In the genomic region with DNA sequence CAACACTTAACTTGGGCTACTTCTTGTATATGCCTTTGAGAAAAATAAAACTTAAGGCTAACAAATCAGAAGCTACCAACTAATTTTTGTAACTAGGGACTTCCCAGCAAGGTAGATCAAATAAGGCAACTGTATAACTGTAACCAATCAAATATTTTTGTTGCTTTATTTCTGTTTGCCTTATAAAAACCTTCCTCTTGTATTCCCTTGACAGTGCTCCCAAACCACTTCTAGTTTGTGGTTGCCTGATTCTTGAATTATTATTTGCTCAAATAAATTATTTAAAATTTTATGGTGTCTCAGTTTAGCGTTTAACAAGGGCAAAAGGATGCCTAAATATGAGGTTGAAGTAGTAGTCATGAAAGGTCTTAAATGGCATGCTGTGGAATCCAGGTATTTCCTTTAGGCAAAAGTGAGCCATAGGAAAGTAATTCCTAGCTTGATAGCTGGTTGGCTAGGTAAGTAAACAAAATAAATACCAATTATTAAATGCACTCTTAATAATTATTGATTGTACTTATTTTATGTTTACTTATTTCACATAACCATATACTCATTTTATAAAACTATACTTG, we compare ENCODE assay signal across 31 cellular contexts.
"Had no signal": no experiment of that assay in that cellular context is flagged by ENCODE, and none has a peak within 500 bp of the region (broad histone marks: within the 10 kb centered on the region; RNA-seq: fewer than 3 reads in every experiment).

No MANE protein-coding gene starts in this region.

- H3K4me1 ChIP-seq: esophagus muscularis mucosa, gastroesophageal sphincter, heart right ventricle had no signal

- ATAC-seq: activated CD4-positive, CD25-positive, alpha-beta regulatory T cell treated with anti-CD3 and anti-CD28 coated beads, Interleukin-2, amount 50 U/mL, for 24 hours; activated CD8-positive, alpha-beta T cell treated with anti-CD3 and anti-CD28 coated beads for 36 hours; activated T-cell treated with anti-CD3 and anti-CD28 coated beads, Interleukin-2, amount 50 U/mL, for 4 hours; activated T-helper 17 cell treated with anti-CD3 and anti-CD28 coated beads, Interleukin-2, amount 50 U/mL, for 72 hours; gastroesophageal sphincter; heart right ventricle; T-helper 17 cell had no signal

- H3K9me3 ChIP-seq: esophagus muscularis mucosa, gastroesophageal sphincter, heart right ventricle had no signal

- H3K4me3 ChIP-seq: cardiac muscle cell, coronary artery, dorsolateral prefrontal cortex, esophagus muscularis mucosa, gastroesophageal sphincter, heart right ventricle had no signal

- H3K36me3 ChIP-seq: brain microvascular endothelial cell, cardiac muscle cell, esophagus muscularis mucosa, gastroesophageal sphincter, heart right ventricle, WERI-Rb-1 had no signal

- H3K27ac ChIP-seq: brain microvascular endothelial cell, cardiac muscle cell, coronary artery, dorsolateral prefrontal cortex, esophagus muscularis mucosa, gastroesophageal sphincter, heart right ventricle, WERI-Rb-1 had no signal

- DNase-seq: activated B cell treated with CpG ODN at 0.5 μM for 24 hours; activated CD4-positive, alpha-beta T cell treated with anti-CD3 and anti-CD28 coated beads for 48 hours; activated CD4-positive, alpha-beta T cell treated with anti-CD3 and anti-CD28 coated beads, Interleukin-2, amount 50 U/mL, for 1 hour; activated CD4-positive, alpha-beta T cell treated with anti-CD3 and anti-CD28 coated beads, Interleukin-2, amount 50 U/mL, for 48 hours; activated CD8-positive, alpha-beta memory T cell treated with anti-CD3 and anti-CD28 coated beads for 24 hours; activated CD8-positive, alpha-beta T cell treated with anti-CD3 and anti-CD28 coated beads for 36 hours; activated effector memory CD4-positive, alpha-beta T cell treated with Interleukin-2 at 50 U/mL for 16 hours; activated gamma-delta T cell treated with Interleukin-2 at 50 U/mL for 16 hours; activated naive CD4-positive, alpha-beta T cell treated with anti-CD3 and anti-CD28 coated beads, Interleukin-2, amount 50 U/mL, for 16 hours; activated naive CD4-positive, alpha-beta T cell treated with Interleukin-2 at 50 U/mL for 16 hours; activated T-cell treated with anti-CD3 and anti-CD28 coated beads, Interleukin-2, amount 50 U/mL, for 4 hours; amniotic stem cell; anterior cingulate cortex; brain microvascular endothelial cell; central memory CD4-positive, alpha-beta T cell; cerebellar nuclear complex; dorsolateral prefrontal cortex; effector memory CD4-positive, alpha-beta T cell; endodermal cell; erythroblast; heart right ventricle; T-helper 1 cell; T-helper 17 cell; T1000; WERI-Rb-1 had no signal

- H3K27me3 ChIP-seq: brain microvascular endothelial cell, cardiac muscle cell, dorsolateral prefrontal cortex, esophagus muscularis mucosa, gastroesophageal sphincter, heart right ventricle had no signal
